3 cellular contexts compared by ENCODE assay signal in genomic region chr1:74609810-74610371, GRCh38.
"Had no signal": no experiment of that assay in that cellular context is flagged by ENCODE, and none has a peak within 500 bp of the region (broad histone marks: within the 10 kb centered on the region; RNA-seq: fewer than 3 reads in every experiment).

No MANE protein-coding gene starts in this region.

- DNase-seq: GDM1, GF-D8 had no signal

- ATAC-seq: GM12878 had no signal

- H3K4me3 ChIP-seq: GM12878 had no signal
